27 cellular contexts compared by ENCODE assay signal in the genomic region with DNA sequence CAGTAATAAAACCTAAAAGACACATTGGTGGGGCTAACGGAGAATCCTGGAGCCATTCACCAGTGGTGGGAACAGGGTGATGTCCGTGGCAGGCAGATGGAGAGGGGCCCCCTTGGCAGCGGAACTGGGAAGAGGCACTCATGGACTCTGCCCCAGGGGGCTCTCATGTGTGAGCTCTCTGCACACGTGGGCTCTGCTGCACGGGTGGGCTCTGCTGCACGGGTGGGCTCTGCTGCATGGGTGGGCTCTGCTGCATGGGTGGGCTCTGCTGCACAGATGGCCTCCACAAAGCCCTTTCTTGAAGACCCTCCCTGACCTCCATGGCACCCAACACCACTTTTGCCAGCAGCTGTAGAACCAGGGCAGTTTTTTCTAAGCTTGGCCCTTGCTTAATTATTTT.
"Had no signal": no experiment of that assay in that cellular context is flagged by ENCODE, and none has a peak within 500 bp of the region (broad histone marks: within the 10 kb centered on the region; RNA-seq: fewer than 3 reads in every experiment).

No MANE protein-coding gene starts in this region.

- H3K27ac ChIP-seq: left ventricle myocardium inferior, pancreas, prostate gland, sigmoid colon, testis, thyroid gland, transverse colon, upper lobe of left lung had no signal

- H3K9me3 ChIP-seq: left ventricle myocardium inferior, mucosa of descending colon, pancreas, prostate gland, sigmoid colon, spleen, testis, thyroid gland, transverse colon, upper lobe of left lung had no signal

- H3K36me3 ChIP-seq: prostate gland had no signal

- ATAC-seq: left colon; mucosa of descending colon; naive thymus-derived CD4-positive, alpha-beta T cell; natural killer cell treated with Interleukin-12 subunit alpha and Interleukin-12 subunit beta and Interleukin-15 and Interleukin-18, amount 100 ng/mL, for 72 hours; pancreas; right cardiac atrium; stimulated activated memory B cell treated with anti-CD40 and anti-IgM and Interleukin-4, amounts not matched to agents 10 μg/mL and 1 μg/mL and 100 μg/mL, for 72 hours; stimulated activated naive CD8-positive, alpha-beta T cell treated with anti-CD3 and anti-CD28 coated beads, Interleukin-15, amount 100 ng/mL, for 72 hours had no signal

- DNase-seq: hypothalamus; immature natural killer cell; kidney; left colon; left ventricle myocardium inferior; midbrain; mucosa of descending colon; naive thymus-derived CD4-positive, alpha-beta T cell; pancreas; posterior cingulate gyrus; retina; right cardiac atrium; sigmoid colon; small intestine; spleen; stimulated activated CD4-positive, alpha-beta T cell treated with anti-CD3 and anti-CD28 coated beads, Interleukin-4, amount 100 ng/mL, for 4 hours; stimulated activated CD8-positive, alpha-beta memory T cell treated with anti-CD3 and anti-CD28 coated beads, Interleukin-4, amount 100 ng/mL, for 48 hours; stimulated activated naive CD4-positive, alpha-beta T cell treated with Interleukin-2 at 50 U/mL for 16 hours; stimulated activated naive CD8-positive, alpha-beta T cell treated with anti-CD3 and anti-CD28 coated beads, Interleukin-15, amount 100 ng/mL, for 72 hours; testis; thyroid gland; transverse colon; upper lobe of left lung had no signal

- H3K4me1 ChIP-seq: pancreas, prostate gland, sigmoid colon, testis, thyroid gland, transverse colon had no signal

- H3K27me3 ChIP-seq: pancreas, sigmoid colon, spleen, testis, thyroid gland, transverse colon, upper lobe of left lung had no signal

- H3K4me3 ChIP-seq: left ventricle myocardium inferior, lung, mucosa of descending colon, pancreas, prostate gland, sigmoid colon, spleen, testis, thyroid gland, transverse colon, upper lobe of left lung had no signal
